22 cellular contexts compared by ENCODE assay signal in the genomic region with DNA sequence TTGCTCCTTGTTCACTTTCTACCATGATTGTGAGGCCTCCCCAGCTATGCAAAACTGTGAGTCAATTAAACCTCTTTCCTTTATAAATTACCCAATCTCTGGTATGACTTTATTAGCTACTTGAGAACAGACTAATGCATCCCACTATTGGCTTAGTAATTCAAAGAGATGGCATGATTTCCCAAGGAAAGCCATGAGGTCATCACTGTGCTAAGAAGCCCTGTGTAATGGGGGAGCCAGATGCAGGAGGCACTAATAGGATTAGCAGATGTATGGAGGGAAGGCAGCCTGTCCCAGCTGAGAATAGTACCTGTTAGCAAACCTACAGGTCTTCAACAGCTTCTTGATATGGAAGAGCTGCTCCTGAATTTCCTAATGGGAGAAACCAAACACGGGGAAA. TPM values are rescaled to one million over a fixed set of nuclear protein-coding genes. Genes with fewer than 3 reads are reported as not detected.
A peak's percentile ranks its signal among the peaks of the same experiment; 100 is the strongest.
DNase-seq lines count a peak whose midpoint lies in the region; ATAC-seq and TF ChIP-seq lines count a peak whose summit lies in the region.
"Had no signal": no experiment of that assay in that cellular context is flagged by ENCODE, and none has a peak within 500 bp of the region (broad histone marks: within the 10 kb centered on the region; RNA-seq: fewer than 3 reads in every experiment).

No MANE protein-coding gene starts in this region.

- no peak for TF ChIP-seq CTCF in epithelial cell of esophagus (IDR thresholded peaks at IDR 0.05; ENCODE audit: insufficient read depth, low read depth, low read length, missing control alignments)

- H3K27me3 Mint-ChIP-seq in naive B cell: no peaks in the 10 kb centered on the region

- H3K4me1 Mint-ChIP-seq in naive B cell: peaks cover 9 to 22% (median 14%) of the 10 kb centered on the region in 3 donors

- no peak overlapping the region for H3K4me3 Mint-ChIP-seq in naive B cell
- H3K4me3 Mint-ChIP-seq: CD14-positive monocyte had no signal

- H3K9me3 Mint-ChIP-seq in naive B cell: no peaks in the 10 kb centered on the region

- DNase-seq in D341Med (ENCODE audit: low spot score) (peak; percentile 37), NCI-H524 (lab: John Stamatoyannopoulos, UW) (peak; percentile 78 to 93), epithelial cell of esophagus (ENCODE audit: low read depth) (peak; percentile 6), naive B cell (no peak), NCI-H774 (lab: John Stamatoyannopoulos, UW) (no peak)
- DNase-seq: AML-193, DMS153, MM.1S, NCI-H1092 treated with DMSO at 0.1 percent for 48 hours, NCI-H146, NCI-H2029 treated with DMSO at 0.1 percent for 48 hours, NCI-H2171, NCI-H446, NCI-H748 treated with DMSO at 0.1 percent for 48 hours, PC-3, RPMI8226, SIG-M5 had no signal

- ATAC-seq in naive B cell (ENCODE audit: low read depth in 2 of 2) (no peak), HG02981 (IDR thresholded peaks at IDR 0.05; ENCODE audit: unreplicated experiment) (no peak), HG03521 (IDR thresholded peaks at IDR 0.05; ENCODE audit: unreplicated experiment) (no peak), esophagus mucosa (no peak)
- ATAC-seq: PC-3 had no signal

- peak overlapping the region in 4 of 6 donors; percentile 54 to 86 (median 75) for H3K27ac Mint-ChIP-seq in naive B cell

- H3K4me3 ChIP-seq in epithelial cell of esophagus (ENCODE audit: low read length): no peak overlapping the region

- H3K36me3 Mint-ChIP-seq in naive B cell: peaks cover 36 to 50% of the 10 kb centered on the region in 2 donors

RNA-seq across cellular contexts. Expression of gene RUBCNL, which starts 38.1 kb away (rescaled TPM):
- 100 to 1,000 TPM; 102 to 156 (median 129) TPM for polyA plus RNA-seq in naive B cell (ENCODE audit: low read depth in 6 of 6)
- 0.44 TPM for total RNA-seq in esophagus mucosa
- total RNA-seq: Daoy, PC-3 had no signal

Comparison
In these comparisons a context has a peak if more than half of its experiments do, and no peak if none do; other contexts are left out.
1. DNase-seq: peak in D341Med (single experiment), NCI-H524 (2 of 2) and epithelial cell of esophagus (single experiment); none in naive B cell (single experiment) and NCI-H774 (single experiment).